8 cellular contexts compared by ENCODE assay signal in the genomic region with DNA sequence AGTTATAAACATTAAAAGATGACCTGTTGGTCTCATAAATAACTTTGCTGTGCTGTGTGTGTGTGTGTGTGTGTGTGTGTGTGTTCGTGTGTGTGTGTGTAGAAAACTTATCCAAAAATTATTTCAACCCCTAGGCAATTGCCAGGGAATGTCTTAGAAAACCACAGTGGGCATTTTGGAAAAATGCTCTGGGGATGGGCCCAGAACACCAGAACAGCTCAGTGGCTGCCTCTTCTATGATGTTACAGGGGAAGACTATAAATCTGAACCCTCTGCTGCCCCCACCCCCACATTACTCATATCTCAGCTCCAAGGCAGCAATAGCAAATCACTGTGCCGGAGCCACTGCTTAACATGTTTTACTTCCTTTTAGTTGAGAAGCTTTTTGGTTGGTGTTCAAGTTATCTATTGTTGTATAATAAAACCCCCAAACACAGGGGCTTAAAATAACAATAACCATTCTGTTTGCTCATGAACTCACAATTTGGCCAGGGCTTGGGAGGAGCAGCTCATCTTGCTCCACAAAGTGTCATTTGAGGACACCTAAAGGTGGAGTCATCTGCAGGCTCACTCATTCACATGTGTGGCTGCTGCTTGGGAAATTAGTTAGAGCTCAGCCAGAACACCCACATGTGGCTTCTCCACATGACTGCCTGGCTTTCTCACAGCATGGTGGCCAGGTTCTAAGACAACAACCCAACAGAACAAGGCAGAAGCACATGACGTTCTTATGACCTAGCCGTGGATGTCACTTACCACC. TPM values are rescaled to one million over a fixed set of nuclear protein-coding genes. Genes with fewer than 3 reads are reported as not detected.
DNase-seq lines count a peak whose midpoint lies in the region; ATAC-seq and TF ChIP-seq lines count a peak whose summit lies in the region.
"Had no signal": no experiment of that assay in that cellular context is flagged by ENCODE, and none has a peak within 500 bp of the region (broad histone marks: within the 10 kb centered on the region; RNA-seq: fewer than 3 reads in every experiment).

No MANE protein-coding gene starts in this region.

- ATAC-seq in GM18868 (IDR thresholded peaks at IDR 0.05; ENCODE audit: unreplicated experiment) (peak; percentile 33), HG03442 (IDR thresholded peaks at IDR 0.05; ENCODE audit: unreplicated experiment) (peak; percentile 69)

- H3K4me3 ChIP-seq in skeletal muscle cell (ENCODE audit: low read depth, low read length), result no peak overlapping the region

- H3K9me3 Mint-ChIP-seq in chondrocyte (ENCODE audit: low read depth), result no peaks in the 10 kb centered on the region

- DNase-seq in chondrocyte (ENCODE audit: low spot score) (no peak), skeletal muscle cell (ENCODE audit: low read depth) (peak; percentile 96), NCI-H1105 (lab: John Stamatoyannopoulos, UW) (no peak), nucleus accumbens (lab: John Stamatoyannopoulos, UW) (no peak)
- DNase-seq in effector CD4-positive, alpha-beta T cell, result no peak
- DNase-seq: occipital lobe had no signal

- H3K27ac Mint-ChIP-seq in chondrocyte (ENCODE audit: unreplicated experiment), result peak overlapping the region; percentile 22

- no peaks in the 10 kb centered on the region for H3K36me3 Mint-ChIP-seq in chondrocyte (ENCODE audit: low read depth)

- H3K4me3 Mint-ChIP-seq in chondrocyte (ENCODE audit: unreplicated experiment), result no peak overlapping the region

- no peak for TF ChIP-seq CTCF in chondrocyte (IDR thresholded peaks at IDR 0.05)

- H3K27me3 Mint-ChIP-seq in chondrocyte (ENCODE audit: low read depth), result no peaks in the 10 kb centered on the region

- peaks cover 58% of the 10 kb centered on the region for H3K4me1 Mint-ChIP-seq in chondrocyte (ENCODE audit: low read depth)

RNA-seq across cellular contexts. Expression of a gene that starts 40.4 kb away (rescaled TPM):
- total RNA-seq in chondrocyte, result 0.10 TPM in 1 of 3 replicates, not detected in the others
- total RNA-seq: occipital lobe had no signal
